14 cellular contexts compared by ENCODE assay signal in genomic region chr1:212513586-212513985, GRCh38.
DNase-seq lines count a peak whose midpoint lies in the region; ATAC-seq and TF ChIP-seq lines count a peak whose summit lies in the region.
"Had no signal": no experiment of that assay in that cellular context is flagged by ENCODE, and none has a peak within 500 bp of the region (broad histone marks: within the 10 kb centered on the region; RNA-seq: fewer than 3 reads in every experiment).

No MANE protein-coding gene starts in this region.

- no peak overlapping the region for H3K27ac Mint-ChIP-seq in activated T-helper 17 cell treated with anti-CD3 and anti-CD28 coated beads, Interleukin-2, amount 50 U/mL, for 72 hours
- H3K27ac Mint-ChIP-seq in naive thymus-derived CD8-positive, alpha-beta T cell = no peak overlapping the region
- H3K27ac Mint-ChIP-seq: activated CD8-positive, alpha-beta memory T cell treated with anti-CD3 and anti-CD28 coated beads, Interleukin-2, amount 10 ng/mL, durations not matched to agents 7 days and 5 days; CD4-positive, alpha-beta memory T cell had no signal

- TF ChIP-seq POLR2A in GM18505 (IDR thresholded peaks at IDR 0.05; ENCODE audit: borderline replicate concordance, extremely low read depth, insufficient read depth, insufficient read length) = no peak

- POLR2A ChIA-PET in naive thymus-derived CD8-positive, alpha-beta T cell (lab: Charles Lee) = no interaction called here

- DNase-seq in NCI-H2171 treated with DMSO at 0.1 percent for 48 hours (lab: John Stamatoyannopoulos, UW) = peak; percentile 15
- DNase-seq in NCI-H2171 (lab: John Stamatoyannopoulos, UW) = no peak
- DNase-seq in DMS53 treated with DMSO at 0.1 percent for 48 hours (lab: John Stamatoyannopoulos, UW; ENCODE audit: unreplicated experiment) = peak; percentile 68
- no peak for DNase-seq in naive thymus-derived CD8-positive, alpha-beta T cell
- DNase-seq in HT-29 (ENCODE audit: low spot score) = no peak
- DNase-seq: activated CD4-positive, alpha-beta T cell treated with anti-CD3 and anti-CD28 coated beads for 1 hour; activated effector memory CD4-positive, alpha-beta T cell treated with anti-CD3 and anti-CD28 coated beads, Interleukin-2, amount 50 U/mL, for 16 hours; KBM-7; stomach had no signal

- peaks cover 49% of the 10 kb centered on the region for H3K27me3 Mint-ChIP-seq in activated T-helper 17 cell treated with anti-CD3 and anti-CD28 coated beads, Interleukin-2, amount 50 U/mL, for 72 hours
- H3K27me3 Mint-ChIP-seq in naive thymus-derived CD8-positive, alpha-beta T cell = peaks cover 23 to 72% (median 40%) of the 10 kb centered on the region in 5 donors

- H3K36me3 Mint-ChIP-seq in activated T-helper 17 cell treated with anti-CD3 and anti-CD28 coated beads, Interleukin-2, amount 50 U/mL, for 72 hours (ENCODE audit: low read depth) = no peaks in the 10 kb centered on the region
- peaks cover 0 to 5% (median 0%) of the 10 kb centered on the region in 3 donors for H3K36me3 Mint-ChIP-seq in naive thymus-derived CD8-positive, alpha-beta T cell
- H3K36me3 Mint-ChIP-seq: activated CD8-positive, alpha-beta memory T cell treated with anti-CD3 and anti-CD28 coated beads, Interleukin-2, amount 10 ng/mL, durations not matched to agents 7 days and 5 days; CD4-positive, alpha-beta memory T cell had no signal

- no peaks in the 10 kb centered on the region for H3K4me1 Mint-ChIP-seq in activated T-helper 17 cell treated with anti-CD3 and anti-CD28 coated beads, Interleukin-2, amount 50 U/mL, for 72 hours
- peaks cover 3 to 12% (median 7%) of the 10 kb centered on the region in 4 donors for H3K4me1 Mint-ChIP-seq in naive thymus-derived CD8-positive, alpha-beta T cell

- peak overlapping the region; percentile 16 for H3K4me3 Mint-ChIP-seq in activated T-helper 17 cell treated with anti-CD3 and anti-CD28 coated beads, Interleukin-2, amount 50 U/mL, for 72 hours
- peak overlapping the region in 9 of 10 donors; percentile 14 to 63 (median 36) for H3K4me3 Mint-ChIP-seq in naive thymus-derived CD8-positive, alpha-beta T cell
- H3K4me3 Mint-ChIP-seq: activated CD8-positive, alpha-beta memory T cell treated with anti-CD3 and anti-CD28 coated beads, Interleukin-2, amount 10 ng/mL, durations not matched to agents 7 days and 5 days had no signal

- no peaks in the 10 kb centered on the region for H3K9me3 Mint-ChIP-seq in activated T-helper 17 cell treated with anti-CD3 and anti-CD28 coated beads, Interleukin-2, amount 50 U/mL, for 72 hours
- no peaks in the 10 kb centered on the region for H3K9me3 Mint-ChIP-seq in naive thymus-derived CD8-positive, alpha-beta T cell
- H3K9me3 Mint-ChIP-seq: CD4-positive, alpha-beta memory T cell had no signal

- no peak for ATAC-seq in activated T-helper 17 cell treated with anti-CD3 and anti-CD28 coated beads, Interleukin-2, amount 50 U/mL, for 72 hours (replicated peaks)
- ATAC-seq in naive thymus-derived CD8-positive, alpha-beta T cell = no peak
- ATAC-seq in HG03520 (IDR thresholded peaks at IDR 0.05; ENCODE audit: unreplicated experiment) (no peak), GM18505 (IDR thresholded peaks at IDR 0.05; ENCODE audit: unreplicated experiment) (no peak)

Comparison
In these comparisons a context has a peak if more than half of its experiments do, and no peak if none do; other contexts are left out.
1. DNase-seq: peak in NCI-H2171 treated with DMSO at 0.1 percent for 48 hours (single experiment) and DMS53 treated with DMSO at 0.1 percent for 48 hours (single experiment); none in NCI-H2171 (single experiment), naive thymus-derived CD8-positive, alpha-beta T cell (0 of 10) and HT-29 (single experiment).